ENCODE assay signal across 11 cellular contexts in the genomic region with DNA sequence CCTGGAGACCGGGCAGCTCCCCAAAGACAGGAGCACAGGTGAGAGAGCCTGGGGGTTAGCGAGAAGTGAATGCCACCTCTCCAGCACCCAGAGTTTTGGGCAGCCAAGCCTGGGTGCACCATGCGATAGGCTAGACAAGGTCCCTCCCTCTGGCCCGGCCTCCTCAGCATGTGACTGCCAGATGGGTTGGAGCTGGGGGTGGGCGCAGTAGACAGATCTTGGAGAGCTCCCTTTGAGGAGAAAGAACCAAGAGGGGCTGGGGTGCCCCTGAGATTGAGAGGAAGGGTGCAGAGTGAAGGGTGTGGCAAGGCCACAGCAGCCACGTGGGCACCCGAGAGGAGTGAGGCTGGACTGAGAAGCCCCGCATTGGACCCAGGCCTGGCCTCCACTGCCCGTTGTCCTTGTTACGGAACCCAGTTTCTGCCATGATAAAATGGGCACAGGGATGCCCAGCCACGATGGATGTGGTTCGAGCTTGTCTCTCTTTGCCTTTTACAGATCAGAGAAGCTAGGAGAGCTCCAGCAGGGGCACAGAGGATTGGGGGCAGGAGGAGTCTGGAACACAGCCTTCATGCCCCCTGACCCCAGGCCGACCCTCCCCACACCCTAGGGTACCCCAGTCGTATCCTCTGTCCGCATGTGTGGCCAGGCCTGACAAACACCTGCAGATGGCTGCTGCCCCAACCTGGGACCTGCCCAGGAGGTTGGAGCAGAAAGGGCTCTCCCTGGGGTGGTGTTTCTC. TPM values are rescaled to one million over a fixed set of nuclear protein-coding genes. Genes with fewer than 3 reads are reported as not detected.
A peak's percentile ranks its signal among the peaks of the same experiment; 100 is the strongest.
DNase-seq lines count a peak whose midpoint lies in the region; ATAC-seq, FAIRE-seq and TF ChIP-seq lines count a peak whose summit lies in the region.
"Had no signal": no experiment of that assay in that cellular context is flagged by ENCODE, and none has a peak within 500 bp of the region (broad histone marks: within the 10 kb centered on the region; RNA-seq: fewer than 3 reads in every experiment).

No MANE protein-coding gene starts in this region.

- DNase-seq in GM23248 (no peak), RCC 7860 (ENCODE audit: low spot score) (peak; percentile 46), epithelial cell of prostate (ENCODE audit: low read depth, low spot score) (no peak), psoas muscle (no peak), SHP77 (lab: John Stamatoyannopoulos, UW) (no peak), hepatic stellate cell (ENCODE audit: low spot score) (no peak)
- DNase-seq in activated CD4-positive, CD25-positive, alpha-beta regulatory T cell (lab: John Stamatoyannopoulos, UW): no peak
- DNase-seq: cortex of kidney had no signal

- in situ Hi-C loops in GM23248 (cut with MboI): no loop called here

- 0 out of 2 replicates have a peak, but pooled peaks cover 5% of the 10 kb centered on the region for H3K79me2 ChIP-seq in GM23248 (ENCODE audit: insufficient read depth)

- H3K27me3 ChIP-seq in GM23248 (replicated peaks; ENCODE audit: insufficient read depth) (peaks cover 8% of the 10 kb centered on the region), psoas muscle (ENCODE audit: insufficient read depth in 3 of 3, low read length in 2 of 3) (peaks cover 0 to 4% (median 0%) of the 10 kb centered on the region in 3 donors)

- no peak for TF ChIP-seq CTCF in psoas muscle (IDR thresholded peaks at IDR 0.05)

- intact Hi-C loops in psoas muscle (cut with DNase I): loop anchor here in 1 of 2 donors (5.0 kb wide), 1 partner anchor 160 kb away; the partner anchor contains the start of gene LCN12

- no peak for FAIRE-seq in RCC 7860 (lab: Jason Lieb, UNC)

- H4K20me1 ChIP-seq in GM23248 (ENCODE audit: insufficient read depth): no peaks in the 10 kb centered on the region

- H3K36me3 ChIP-seq in GM23248 (ENCODE audit: low read depth): no peaks in the 10 kb centered on the region
- H3K36me3 ChIP-seq in psoas muscle (ENCODE audit: insufficient read depth in 1 of 2, low read depth in 1 of 2): peaks cover 0 to 11% of the 10 kb centered on the region in 2 donors

- ATAC-seq in psoas muscle: no peak
- ATAC-seq in GM18909 (IDR thresholded peaks at IDR 0.05; ENCODE audit: poor library complexity, unreplicated experiment): no peak

- H3K4me3 ChIP-seq in GM23248: no peak overlapping the region
- peak overlapping the region; percentile 82 for H3K4me3 ChIP-seq in psoas muscle

- H3K4me1 ChIP-seq in GM23248 (ENCODE audit: insufficient read depth) (peaks cover 5% of the 10 kb centered on the region), psoas muscle (peaks cover 19% of the 10 kb centered on the region)

- H3K4me2 ChIP-seq in GM23248 (ENCODE audit: unreplicated experiment): peak overlapping the region; percentile 74

- H3K9me3 ChIP-seq in GM23248 (ENCODE audit: low read depth): no peaks in the 10 kb centered on the region
- H3K9me3 ChIP-seq in psoas muscle: no peaks in the 10 kb centered on the region
- H3K9me3 ChIP-seq: SJSA1 had no signal

- WGBS in GM23248 (ENCODE audit: low coverage in 1 of 2, low lambda C conversion rate in 2 of 2, missing lambda C conversion rate in 2 of 2), 2 experiments: 84 to 89% methylated on average over 15 of the region's 15 CpGs
- 78 to 85% (median 79%) methylated on average over 15 of the region's 15 CpGs for WGBS in psoas muscle, 3 donors

- H3K9ac ChIP-seq in GM23248: no peak overlapping the region

- H2AFZ ChIP-seq in GM23248: no peak overlapping the region

- H3K9me2 ChIP-seq in GM23248 (ENCODE audit: insufficient read depth): no peaks in the 10 kb centered on the region

- peaks cover 4% of the 10 kb centered on the region; the same call in 1 of the 2 replicates for H3F3A ChIP-seq in GM23248 (ENCODE audit: insufficient read depth)

- H3K27ac ChIP-seq in GM23248: no peak overlapping the region
- peak overlapping the region; percentile 91 for H3K27ac ChIP-seq in epithelial cell of prostate
- H3K27ac ChIP-seq in psoas muscle: no peak overlapping the region
- H3K27ac ChIP-seq: SJSA1 had no signal

RNA-seq across cellular contexts. Expression of gene TMEM141, which starts 1.3 kb away (rescaled TPM):
- 51.3 and 51.7 TPM in 2 replicates for total RNA-seq in GM23248 (2014; rRNA removed; shearing (Covaris generic))
- polyA plus RNA-seq in GM23248 (2016; fragmentation: Nextera tagmentation; extraction: Ambion mirVana): 59.4 and 61.8 TPM in 2 replicates
- total RNA-seq in psoas muscle: 10 to 100 TPM; 32.0 to 49.1 (median 45.9) TPM
- 10 to 100 TPM; 49.3 to 89.1 (median 65.1) TPM for polyA plus RNA-seq in psoas muscle

RNA-seq across cellular contexts. Expression of gene CCDC183, which starts 3.6 kb away (rescaled TPM):
- 0.76 TPM in 1 of 2 replicates, not detected in the other for total RNA-seq in GM23248 (2014; rRNA removed; shearing (Covaris generic))
- polyA plus RNA-seq in GM23248 (2016; fragmentation: Nextera tagmentation; extraction: Ambion mirVana) (0.39 and 1.5 TPM in 2 replicates), psoas muscle (under 1 TPM in 2 of 3 donors, not detected in 1; 0.03 to 0.08 TPM)
- not detected for total RNA-seq in psoas muscle

RNA-seq across cellular contexts. Expression of gene RABL6, which starts 15.3 kb away (rescaled TPM):
- 74.4 and 81.1 TPM in 2 replicates for total RNA-seq in GM23248 (2014; rRNA removed; shearing (Covaris generic))
- 21.6 and 22.0 TPM in 2 replicates for polyA plus RNA-seq in GM23248 (2016; fragmentation: Nextera tagmentation; extraction: Ambion mirVana)
- total RNA-seq in psoas muscle: 10 to 100 TPM; 74.4 to 90.5 (median 88.3) TPM
- 10 to 100 TPM; 73.0 to 82.5 (median 75.4) TPM for polyA plus RNA-seq in psoas muscle

RNA-seq across cellular contexts. Expression of gene LCN15, which starts 28.2 kb away (rescaled TPM):
- not detected in 2 replicates for total RNA-seq in GM23248 (2014; rRNA removed; shearing (Covaris generic))
- not detected in 2 replicates for polyA plus RNA-seq in GM23248 (2016; fragmentation: Nextera tagmentation; extraction: Ambion mirVana)
- under 1 TPM in 1 of 4 donors, not detected in 3; 0.22 TPM for total RNA-seq in psoas muscle
- 1 to 10 TPM in 1 of 3 donors, under 1 TPM in 1, not detected in 1; 0.14 to 1.4 TPM for polyA plus RNA-seq in psoas muscle
- total RNA-seq: sciatic nerve, SJSA1 had no signal

RNA-seq across cellular contexts. Expression of gene LCN8, which starts 34.4 kb away (rescaled TPM):
- total RNA-seq in GM23248 (2014; rRNA removed; shearing (Covaris generic)): not detected in 2 replicates
- not detected in 2 replicates for polyA plus RNA-seq in GM23248 (2016; fragmentation: Nextera tagmentation; extraction: Ambion mirVana)
- 1 to 10 TPM in 1 of 4 donors, under 1 TPM in 2, not detected in 1; 0.44 to 1.5 (median 0.50) TPM for total RNA-seq in psoas muscle
- polyA plus RNA-seq in psoas muscle: under 1 TPM in 2 of 3 donors, not detected in 1; 0.16 to 0.17 TPM
- total RNA-seq: sciatic nerve, SJSA1 had no signal
